ENCODE assay signal across 8 cellular contexts in genomic region chr20:38217791-38218565, GRCh38. TPM values are rescaled to one million over a fixed set of nuclear protein-coding genes. Genes with fewer than 3 reads are reported as not detected.
DNase-seq lines count a peak whose midpoint lies in the region; ATAC-seq and TF ChIP-seq lines count a peak whose summit lies in the region.

No MANE protein-coding gene starts in this region.

- DNase-seq in AG09309 (ENCODE audit: low read depth) = peak; percentile 73
- DNase-seq in M059J (ENCODE audit: low read depth) = peak; percentile 99
- DNase-seq in epidermal melanocyte (ENCODE audit: insufficient read length, low spot score) = peak; percentile 81
- no peak for DNase-seq in mucosa of descending colon
- no peak for DNase-seq in KBM-7
- DNase-seq in RPMI8226 = no peak

- H3K9me3 ChIP-seq in mucosa of descending colon = no peaks in the 10 kb centered on the region

- intact Hi-C loops in mucosa of descending colon (cut with DNase I, micrococcal nuclease) = no loop called here

- TF ChIP-seq CTCF in AG09309 (IDR thresholded peaks at IDR 0.05; ENCODE audit: control insufficient read depth, insufficient read depth, low read depth, low read length, missing control alignments) (no peak), mucosa of descending colon (IDR thresholded peaks at IDR 0.05) (no peak)

- in situ Hi-C loops in KBM-7 (cut with MboI; ENCODE audit: low pct_unique_long_range_greater_than_20kb, low sequenced_read_pairs) = no loop called here

- no peaks in the 10 kb centered on the region for H3K36me3 ChIP-seq in mucosa of descending colon (ENCODE audit: low read depth)

- no peaks in the 10 kb centered on the region for H3K4me1 ChIP-seq in mucosa of descending colon (ENCODE audit: low read depth)

- H3K4me3 ChIP-seq in AG09309 (ENCODE audit: control insufficient read depth, low read depth, low read length) = no peak overlapping the region
- H3K4me3 ChIP-seq in mucosa of descending colon = no peak overlapping the region

- ATAC-seq in mucosa of descending colon (peak; percentile 31), HG03342 (IDR thresholded peaks at IDR 0.05; ENCODE audit: unreplicated experiment) (no peak), GM21423 (IDR thresholded peaks at IDR 0.05; ENCODE audit: unreplicated experiment) (no peak)

RNA-seq across cellular contexts. Expression of gene KIAA1755, which starts 42.6 kb away (rescaled TPM):
- 1.8 and 3.8 TPM in 2 replicates for total RNA-seq in M059J (2014; rRNA removed; shearing (Covaris generic))
- 10 to 100 TPM in 1 of 3 donors, 1 to 10 TPM in 2; 1.2 to 22.4 (median 3.4) TPM for total RNA-seq in mucosa of descending colon

RNA-seq across cellular contexts. Expression of gene TGM2, which starts 52.9 kb away (rescaled TPM):
- total RNA-seq in M059J (2014; rRNA removed; shearing (Covaris generic)) = 76.6 and 108 TPM in 2 replicates
- 10 to 100 TPM; 14.9 to 62.2 (median 33.3) TPM for total RNA-seq in mucosa of descending colon

Comparison
In these comparisons a context has a peak if more than half of its experiments do, and no peak if none do; other contexts are left out.
1. DNase-seq: peak in AG09309 (single experiment), M059J (single experiment) and epidermal melanocyte (single experiment); none in mucosa of descending colon (0 of 3), KBM-7 (single experiment) and RPMI8226 (single experiment).